ENCODE assay signal across 8 cellular contexts in genomic region chr17:62966426-62967110, GRCh38. TPM values are rescaled to one million over a fixed set of nuclear protein-coding genes. Genes with fewer than 3 reads are reported as not detected.
DNase-seq lines count a peak whose midpoint lies in the region; ATAC-seq and TF ChIP-seq lines count a peak whose summit lies in the region.

No MANE protein-coding gene starts in this region.

- peaks cover 25% of the 10 kb centered on the region for H3K4me1 Mint-ChIP-seq in activated B cell treated with CpG ODN at 0.5 μM for 24 hours
- peaks cover 22% of the 10 kb centered on the region for H3K4me1 Mint-ChIP-seq in dendritic cell treated with granulocyte-macrophage colony-stimulating factor and Interleukin-4, amounts not matched to agents 40 ng/mL and 50 ng/mL, for 4 days (ENCODE audit: low read depth)

- DNase-seq in NOMO-1 treated with DMSO at 0.1 percent for 48 hours (lab: John Stamatoyannopoulos, UW; ENCODE audit: unreplicated experiment) (peak; percentile 22), NOMO-1 treated with dmso at 0.1 percent for 144 hours (lab: John Stamatoyannopoulos, UW; ENCODE audit: unreplicated experiment) (no peak), activated B cell treated with CpG ODN at 0.5 μM for 24 hours (no peak), lung microvascular endothelial cell (ENCODE audit: low read depth in 2 of 2) (peak; percentile 4 to 46)
- DNase-seq in stimulated activated CD8-positive, alpha-beta memory T cell treated with anti-CD3 and anti-CD28 coated beads, Interleukin-15, amount 100 ng/mL, for 24 hours (ENCODE audit: low read depth): peak; percentile 24
- no peak for DNase-seq in central memory CD4-positive, alpha-beta T cell

- intact Hi-C loops in activated B cell treated with CpG ODN at 0.5 μM for 24 hours (cut with micrococcal nuclease): loop anchor here (5.0 to 10.0 kb wide), 4 partner anchors 482 to 1104 kb away; partner anchors contain the start of genes BRIP1, DCAF7 and MAP3K3
- intact Hi-C loops in dendritic cell treated with granulocyte-macrophage colony-stimulating factor and Interleukin-4, amounts not matched to agents 40 ng/mL and 50 ng/mL, for 4 days (cut with micrococcal nuclease): loop anchor here (5.0 kb wide), 1 partner anchor 414 kb away; no protein-coding TSS in a partner anchor

- CTCF ChIA-PET in activated B cell treated with CpG ODN at 0.5 μM for 24 hours (lab: Charles Lee): interaction anchor here (1.2 kb wide), 1 partner anchor 262 kb away, joined by 3 read pairs; no protein-coding TSS in a partner anchor

- no peaks in the 10 kb centered on the region for H3K9me3 Mint-ChIP-seq in activated B cell treated with CpG ODN at 0.5 μM for 24 hours
- H3K9me3 Mint-ChIP-seq in dendritic cell treated with granulocyte-macrophage colony-stimulating factor and Interleukin-4, amounts not matched to agents 40 ng/mL and 50 ng/mL, for 4 days: no peaks in the 10 kb centered on the region

- peak overlapping the region; percentile 57 for H3K27ac Mint-ChIP-seq in activated B cell treated with CpG ODN at 0.5 μM for 24 hours
- peak overlapping the region; percentile 66 for H3K27ac Mint-ChIP-seq in dendritic cell treated with granulocyte-macrophage colony-stimulating factor and Interleukin-4, amounts not matched to agents 40 ng/mL and 50 ng/mL, for 4 days

- H3K27me3 Mint-ChIP-seq in activated B cell treated with CpG ODN at 0.5 μM for 24 hours: peaks cover 4% of the 10 kb centered on the region
- peaks cover 13% of the 10 kb centered on the region for H3K27me3 Mint-ChIP-seq in dendritic cell treated with granulocyte-macrophage colony-stimulating factor and Interleukin-4, amounts not matched to agents 40 ng/mL and 50 ng/mL, for 4 days

- peak overlapping the region; percentile 81 for H3K4me3 Mint-ChIP-seq in activated B cell treated with CpG ODN at 0.5 μM for 24 hours
- H3K4me3 Mint-ChIP-seq in dendritic cell treated with granulocyte-macrophage colony-stimulating factor and Interleukin-4, amounts not matched to agents 40 ng/mL and 50 ng/mL, for 4 days: peak overlapping the region; percentile 82

- no peak for TF ChIP-seq CTCF in activated B cell treated with CpG ODN at 0.5 μM for 24 hours (IDR thresholded peaks at IDR 0.05)

- peak; percentile 29 for ATAC-seq in HG03521 (IDR thresholded peaks at IDR 0.05; ENCODE audit: unreplicated experiment)
- peak; percentile 58 for ATAC-seq in activated B cell treated with CpG ODN at 0.5 μM for 24 hours (ENCODE audit: low read depth)

- H3K36me3 Mint-ChIP-seq in activated B cell treated with CpG ODN at 0.5 μM for 24 hours (ENCODE audit: low read depth): peaks cover 3% of the 10 kb centered on the region
- H3K36me3 Mint-ChIP-seq in dendritic cell treated with granulocyte-macrophage colony-stimulating factor and Interleukin-4, amounts not matched to agents 40 ng/mL and 50 ng/mL, for 4 days (ENCODE audit: low read depth): no peaks in the 10 kb centered on the region

- POLR2A ChIA-PET in activated B cell treated with CpG ODN at 0.5 μM for 24 hours (lab: Charles Lee): interaction anchor here (0.6 kb wide), 1 partner anchor 953 kb away, joined by 7 read pairs; no protein-coding TSS in a partner anchor

RNA-seq across cellular contexts. Expression of gene TANC2, which starts 0.5 kb away (rescaled TPM):
- total RNA-seq in activated B cell treated with CpG ODN at 0.5 μM for 24 hours (15.5 and 17.2 TPM in 2 replicates), lung microvascular endothelial cell (33.3 and 64.1 TPM in 2 replicates)

Comparison
In these comparisons a context has a peak if more than half of its experiments do, and no peak if none do; other contexts are left out.
1. DNase-seq: peak in NOMO-1 treated with DMSO at 0.1 percent for 48 hours (single experiment), lung microvascular endothelial cell (2 of 2) and stimulated activated CD8-positive, alpha-beta memory T cell treated with anti-CD3 and anti-CD28 coated beads, Interleukin-15, amount 100 ng/mL, for 24 hours (single experiment); none in NOMO-1 treated with dmso at 0.1 percent for 144 hours (single experiment), activated B cell treated with CpG ODN at 0.5 μM for 24 hours (single experiment) and central memory CD4-positive, alpha-beta T cell (single experiment).